ENCODE assay signal across 21 cellular contexts in the genomic region with DNA sequence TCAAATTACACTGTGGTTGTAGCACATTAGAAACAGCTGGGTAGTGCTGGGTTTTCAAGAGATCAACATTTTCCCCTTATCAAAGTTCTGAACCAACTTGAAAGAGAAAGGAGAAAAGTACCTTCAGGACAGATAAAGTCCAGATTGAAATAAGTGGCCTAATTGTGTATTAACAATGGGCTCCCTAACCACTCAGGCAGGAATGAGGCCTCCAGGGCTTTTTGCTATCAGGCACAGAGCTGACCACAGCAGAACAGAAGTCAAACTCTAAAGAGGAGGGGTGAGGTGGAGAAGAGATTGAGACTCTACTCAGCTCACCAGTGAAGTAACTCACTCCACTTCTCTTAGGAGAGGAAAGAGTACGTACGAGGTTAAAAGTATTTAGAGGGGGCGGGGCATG.
A peak's percentile ranks its signal among the peaks of the same experiment; 100 is the strongest.
DNase-seq lines count a peak whose midpoint lies in the region; ATAC-seq and TF ChIP-seq lines count a peak whose summit lies in the region.
"Had no signal": no experiment of that assay in that cellular context is flagged by ENCODE, and none has a peak within 500 bp of the region (broad histone marks: within the 10 kb centered on the region; RNA-seq: fewer than 3 reads in every experiment).

No MANE protein-coding gene starts in this region.

- H3K36me3 ChIP-seq in BE2C, result no peaks in the 10 kb centered on the region
- no peaks in the 10 kb centered on the region for H3K36me3 ChIP-seq in NT2/D1 (ENCODE audit: insufficient read depth, insufficient read length, low read length)
- H3K36me3 ChIP-seq: BLaER1, Peyer's patch had no signal

- peak; percentile 82 for DNase-seq in BE2C
- peak; percentile 32 for DNase-seq in NT2/D1 (ENCODE audit: low read depth, low spot score)
- peak; percentile 53 for DNase-seq in ecto neural progenitor cell (ENCODE audit: low spot score)
- peak; percentile 96 for DNase-seq in islet precursor cell
- DNase-seq in activated CD4-positive, alpha-beta memory T cell treated with anti-CD3 and anti-CD28 coated beads for 36 hours, result no peak
- DNase-seq in DMS 273 (lab: John Stamatoyannopoulos, UW; ENCODE audit: unreplicated experiment), result no peak
- DNase-seq: CD4-positive, CD25-positive, alpha-beta regulatory T cell; H9; Karpas-422; MV-4-11; NCI-H1105 treated with DMSO at 0.1 percent for 48 hours; NCI-H1694; NCI-H2081; NCI-H2227 treated with DMSO at 0.1 percent for 48 hours; NCI-H510A; NCI-H69; Peyer's patch; T-cell had no signal

- no peak overlapping the region for H3K9ac ChIP-seq in NT2/D1 (ENCODE audit: insufficient read length, low read depth)
- H3K9ac ChIP-seq: BLaER1 had no signal

- POLR2A ChIA-PET in activated CD4-positive, alpha-beta memory T cell treated with anti-CD3 and anti-CD28 coated beads for 36 hours (lab: Charles Lee), result no interaction called here

- no peak overlapping the region for H3K4me3 Mint-ChIP-seq in activated CD4-positive, alpha-beta memory T cell treated with anti-CD3 and anti-CD28 coated beads for 36 hours
- H3K4me3 Mint-ChIP-seq: CD4-positive, CD25-positive, alpha-beta regulatory T cell; H9; T-cell had no signal

- H3K4me3 ChIP-seq in BE2C (ENCODE audit: low read depth, low read length) (no peak overlapping the region), NT2/D1 (ENCODE audit: insufficient read length, low read depth) (no peak overlapping the region)
- H3K4me3 ChIP-seq: BLaER1, Peyer's patch had no signal

- no peaks in the 10 kb centered on the region for H3K4me1 Mint-ChIP-seq in activated CD4-positive, alpha-beta memory T cell treated with anti-CD3 and anti-CD28 coated beads for 36 hours (ENCODE audit: low read depth)
- H3K4me1 Mint-ChIP-seq: CD4-positive, CD25-positive, alpha-beta regulatory T cell; T-cell had no signal

- no peaks in the 10 kb centered on the region for H3K36me3 Mint-ChIP-seq in activated CD4-positive, alpha-beta memory T cell treated with anti-CD3 and anti-CD28 coated beads for 36 hours
- H3K36me3 Mint-ChIP-seq: CD4-positive, CD25-positive, alpha-beta regulatory T cell; T-cell had no signal

- no peak for ATAC-seq in GM21786 (IDR thresholded peaks at IDR 0.05; ENCODE audit: unreplicated experiment)
- no peak for ATAC-seq in HG03457 (IDR thresholded peaks at IDR 0.05; ENCODE audit: unreplicated experiment)
- ATAC-seq: T-cell had no signal

- H3K9me3 Mint-ChIP-seq in activated CD4-positive, alpha-beta memory T cell treated with anti-CD3 and anti-CD28 coated beads for 36 hours, result no peaks in the 10 kb centered on the region
- H3K9me3 Mint-ChIP-seq: H9, T-cell had no signal

- no peak overlapping the region for H3K27ac Mint-ChIP-seq in activated CD4-positive, alpha-beta memory T cell treated with anti-CD3 and anti-CD28 coated beads for 36 hours
- H3K27ac Mint-ChIP-seq: CD4-positive, CD25-positive, alpha-beta regulatory T cell; H9; T-cell had no signal

- CTCF ChIA-PET in activated CD4-positive, alpha-beta memory T cell treated with anti-CD3 and anti-CD28 coated beads for 36 hours (lab: Charles Lee), result no interaction called here

- TF ChIP-seq CTCF in BE2C (IDR thresholded peaks at IDR 0.05; ENCODE audit: low read depth, low read length), result no peak

- no peaks in the 10 kb centered on the region for H3K27me3 Mint-ChIP-seq in activated CD4-positive, alpha-beta memory T cell treated with anti-CD3 and anti-CD28 coated beads for 36 hours
- H3K27me3 Mint-ChIP-seq: CD4-positive, CD25-positive, alpha-beta regulatory T cell; T-cell had no signal

- H3K27me3 ChIP-seq in BE2C (no peaks in the 10 kb centered on the region), NT2/D1 (ENCODE audit: insufficient read depth, insufficient read length) (no peaks in the 10 kb centered on the region)
- H3K27me3 ChIP-seq: BLaER1, Peyer's patch had no signal

- intact Hi-C loops in activated CD4-positive, alpha-beta memory T cell treated with anti-CD3 and anti-CD28 coated beads for 36 hours (cut with micrococcal nuclease), result no loop called here

- H3K4me1 ChIP-seq in BE2C (peaks cover 27% of the 10 kb centered on the region), NT2/D1 (ENCODE audit: insufficient read depth, insufficient read length) (no peaks in the 10 kb centered on the region)
- H3K4me1 ChIP-seq: BLaER1, Peyer's patch had no signal

- H3K9me3 ChIP-seq in BE2C (no peaks in the 10 kb centered on the region), NT2/D1 (ENCODE audit: insufficient read depth, low read length) (no peaks in the 10 kb centered on the region)
- H3K9me3 ChIP-seq: BLaER1, Peyer's patch had no signal

Comparison
In these comparisons a context has a peak if more than half of its experiments do, and no peak if none do; other contexts are left out.
1. DNase-seq: peak in BE2C (single experiment), NT2/D1 (single experiment), ecto neural progenitor cell (single experiment) and islet precursor cell (single experiment); none in activated CD4-positive, alpha-beta memory T cell treated with anti-CD3 and anti-CD28 coated beads for 36 hours (single experiment) and DMS 273 (single experiment).